ENCODE assay signal across 11 cellular contexts in genomic region chr1:26618561-26618960, GRCh38.
DNase-seq lines count a peak whose midpoint lies in the region; FAIRE-seq and TF ChIP-seq lines count a peak whose summit lies in the region.
"Had no signal": no experiment of that assay in that cellular context is flagged by ENCODE, and none has a peak within 500 bp of the region (broad histone marks: within the 10 kb centered on the region; RNA-seq: fewer than 3 reads in every experiment).

No MANE protein-coding gene starts in this region.

- H3K9me3 Mint-ChIP-seq in CD14-positive monocyte (no peaks in the 10 kb centered on the region), brain (peaks cover 0 to 4% (median 0%) of the 10 kb centered on the region in 5 experiments), nephron progenitor cell (peaks cover 4% of the 10 kb centered on the region)

- no peak overlapping the region for H3K4me3 ChIP-seq in MG63

- no peaks in the 10 kb centered on the region for H3K27me3 ChIP-seq in MG63

- H3K4me1 Mint-ChIP-seq in CD14-positive monocyte (peaks cover 38% of the 10 kb centered on the region), brain (peaks cover 33% of the 10 kb centered on the region), nephron progenitor cell (peaks cover 33% of the 10 kb centered on the region)

- H3K36me3 Mint-ChIP-seq in CD14-positive monocyte (no peaks in the 10 kb centered on the region), brain (no peaks in the 10 kb centered on the region), nephron progenitor cell (ENCODE audit: low read depth) (peaks cover 6% of the 10 kb centered on the region)

- H3K27ac Mint-ChIP-seq in CD14-positive monocyte, result peak overlapping the region in 6 of 7 donors; percentile 1 to 97 (median 57)
- peak overlapping the region; percentile 60 to 100 (median 93) for H3K27ac Mint-ChIP-seq in brain
- H3K27ac Mint-ChIP-seq in nephron progenitor cell, result peak overlapping the region; percentile 71

- intact Hi-C loops in CD14-positive monocyte (cut with micrococcal nuclease), result no loop called here

- H3K27me3 Mint-ChIP-seq in CD14-positive monocyte (ENCODE audit: low read depth in 3 of 3), result peaks cover 0 to 1% (median 0%) of the 10 kb centered on the region in 3 donors
- H3K27me3 Mint-ChIP-seq in brain, result peaks cover 4% of the 10 kb centered on the region
- H3K27me3 Mint-ChIP-seq in nephron progenitor cell (ENCODE audit: low read depth, poor library complexity), result peaks cover 7% of the 10 kb centered on the region

- DNase-seq in CD14-positive monocyte (ENCODE audit: low spot score), result no peak
- DNase-seq in Kasumi-1 (lab: John Stamatoyannopoulos, UW), result peak; percentile 40 to 49
- no peak for DNase-seq in nephron progenitor cell
- no peak for DNase-seq in MG63
- no peak for DNase-seq in T-helper 1 cell
- DNase-seq in HTR-8/SVneo (ENCODE audit: insufficient read length, low spot score), result no peak
- DNase-seq in cerebellum (ENCODE audit: low spot score), result no peak
- DNase-seq: activated CD8-positive, alpha-beta memory T cell treated with anti-CD3 and anti-CD28 coated beads, Interleukin-2, amount 50 U/mL, for 48 hours; NCI-H187 had no signal

- TF ChIP-seq CTCF in CD14-positive monocyte (IDR thresholded peaks at IDR 0.05) (no peak), brain (conservative IDR thresholded peaks at IDR 0.05) (no peak), nephron progenitor cell (IDR thresholded peaks at IDR 0.05) (no peak)

- H3K9me3 ChIP-seq in MG63, result no peaks in the 10 kb centered on the region

- no peak for FAIRE-seq in HTR-8/SVneo (lab: Jason Lieb, UNC)
- FAIRE-seq: GM18507 had no signal

- H3K4me3 Mint-ChIP-seq in CD14-positive monocyte, result no peak overlapping the region
- H3K4me3 Mint-ChIP-seq in brain, result peak overlapping the region; percentile 60 to 81 (median 65)
- peak overlapping the region; percentile 92 for H3K4me3 Mint-ChIP-seq in nephron progenitor cell

- H3K36me3 ChIP-seq in MG63, result no peaks in the 10 kb centered on the region

Comparison
In these comparisons a context has a peak if more than half of its experiments do, and no peak if none do; other contexts are left out.
1. DNase-seq: peak in Kasumi-1 (2 of 2); none in CD14-positive monocyte (single experiment), nephron progenitor cell (single experiment), MG63 (single experiment), T-helper 1 cell (0 of 5), HTR-8/SVneo (single experiment) and cerebellum (single experiment).
2. H3K4me3 Mint-ChIP-seq: peak in brain (5 of 5) and nephron progenitor cell (single experiment); none in CD14-positive monocyte (0 of 2).
3. Peak in every context shown above with its lines, with median percentiles within 50 percentile points of each other: H3K27ac Mint-ChIP-seq.